In genomic region chr20:46353506-46354206, GRCh38 we compare ENCODE assay signal across 24 cellular contexts. TPM values are rescaled to one million over a fixed set of nuclear protein-coding genes. Genes with fewer than 3 reads are reported as not detected.
DNase-seq lines count a peak whose midpoint lies in the region; ATAC-seq and TF ChIP-seq lines count a peak whose summit lies in the region.
"Had no signal": no experiment of that assay in that cellular context is flagged by ENCODE, and none has a peak within 500 bp of the region (broad histone marks: within the 10 kb centered on the region; RNA-seq: fewer than 3 reads in every experiment).

No MANE protein-coding gene starts in this region.

- H3K9me3 ChIP-seq in CD4-positive, CD25-positive, alpha-beta regulatory T cell (ENCODE audit: control insufficient read depth in 2 of 2, low read length in 2 of 2): no peaks in the 10 kb centered on the region
- H3K9me3 ChIP-seq in naive thymus-derived CD4-positive, alpha-beta T cell (ENCODE audit: control insufficient read depth in 2 of 3, low read length in 3 of 3): no peaks in the 10 kb centered on the region
- H3K9me3 ChIP-seq: SJCRH30 had no signal

- ATAC-seq in CD4-positive, CD25-positive, alpha-beta regulatory T cell (ENCODE audit: low read depth in 2 of 2): no peak
- ATAC-seq in naive thymus-derived CD4-positive, alpha-beta T cell: no peak
- ATAC-seq: GM12878, HCT116, PC-3 had no signal

- no peaks in the 10 kb centered on the region for H3K9me3 Mint-ChIP-seq in CD4-positive, CD25-positive, alpha-beta regulatory T cell
- H3K9me3 Mint-ChIP-seq in brain (peaks cover 0 to 2% (median 0%) of the 10 kb centered on the region in 5 experiments), immature natural killer cell (no peaks in the 10 kb centered on the region)
- H3K9me3 Mint-ChIP-seq in naive thymus-derived CD4-positive, alpha-beta T cell: no peaks in the 10 kb centered on the region

- peaks cover 0 to 47% (median 18%) of the 10 kb centered on the region in 4 donors for H3K4me1 Mint-ChIP-seq in CD4-positive, CD25-positive, alpha-beta regulatory T cell
- H3K4me1 Mint-ChIP-seq in brain (peaks cover 74% of the 10 kb centered on the region), immature natural killer cell (peaks cover 26 to 38% of the 10 kb centered on the region in 2 donors)
- H3K4me1 Mint-ChIP-seq in naive thymus-derived CD4-positive, alpha-beta T cell: peaks cover 18 to 50% (median 40%) of the 10 kb centered on the region in 7 donors

- CTCF ChIA-PET in naive thymus-derived CD4-positive, alpha-beta T cell (lab: Charles Lee): no interaction called here

- peaks cover 18% of the 10 kb centered on the region for H3K4me1 ChIP-seq in CD4-positive, CD25-positive, alpha-beta regulatory T cell (ENCODE audit: control insufficient read depth, insufficient read depth, low read length, poor library complexity, severe bottlenecking)
- H3K4me1 ChIP-seq in naive thymus-derived CD4-positive, alpha-beta T cell (ENCODE audit: control insufficient read depth in 2 of 2, insufficient read depth in 2 of 2, low read length in 2 of 2): peaks cover 4 to 15% of the 10 kb centered on the region in 2 donors

- peaks cover 10% of the 10 kb centered on the region for H3K36me3 Mint-ChIP-seq in CD4-positive, CD25-positive, alpha-beta regulatory T cell
- H3K36me3 Mint-ChIP-seq in brain: peaks cover 10% of the 10 kb centered on the region
- peaks cover 4 to 26% (median 8%) of the 10 kb centered on the region in 5 donors for H3K36me3 Mint-ChIP-seq in naive thymus-derived CD4-positive, alpha-beta T cell
- peaks cover 3 to 15% (median 4%) of the 10 kb centered on the region in 3 donors for H3K36me3 Mint-ChIP-seq in immature natural killer cell

- H3K27ac Mint-ChIP-seq in CD4-positive, CD25-positive, alpha-beta regulatory T cell: peak overlapping the region in 2 of 3 donors; percentile 15 to 78
- H3K27ac Mint-ChIP-seq in brain (peak overlapping the region; percentile 59 to 99 (median 70)), immature natural killer cell (peak overlapping the region in 2 of 6 donors; percentile 22 to 46)
- peak overlapping the region in 6 of 9 donors; percentile 9 to 75 (median 50) for H3K27ac Mint-ChIP-seq in naive thymus-derived CD4-positive, alpha-beta T cell

- intact Hi-C loops in naive thymus-derived CD4-positive, alpha-beta T cell (cut with micrococcal nuclease): no loop called here

- no peak for TF ChIP-seq CTCF in brain (conservative IDR thresholded peaks at IDR 0.05)

- H3K27me3 ChIP-seq in CD4-positive, CD25-positive, alpha-beta regulatory T cell (ENCODE audit: control insufficient read depth, insufficient read depth, low read length): no peaks in the 10 kb centered on the region
- H3K27me3 ChIP-seq in naive thymus-derived CD4-positive, alpha-beta T cell (ENCODE audit: control insufficient read depth in 2 of 2, insufficient read depth in 2 of 2, low read length in 2 of 2): no peaks in the 10 kb centered on the region
- H3K27me3 ChIP-seq: SJCRH30 had no signal

- H3K36me3 ChIP-seq in CD4-positive, CD25-positive, alpha-beta regulatory T cell (ENCODE audit: control insufficient read depth, insufficient read depth, low read length): peaks cover 52% of the 10 kb centered on the region
- H3K36me3 ChIP-seq in naive thymus-derived CD4-positive, alpha-beta T cell (ENCODE audit: control insufficient read depth in 2 of 3, insufficient read depth in 3 of 3, low read length in 3 of 3): peaks cover 0 to 75% (median 4%) of the 10 kb centered on the region in 3 experiments
- H3K36me3 ChIP-seq: SJCRH30 had no signal

- H3K4me3 Mint-ChIP-seq in CD4-positive, CD25-positive, alpha-beta regulatory T cell: peak overlapping the region in 1 of 4 donors; percentile 61
- H3K4me3 Mint-ChIP-seq in brain: peak overlapping the region in 4 of 5 experiments; percentile 4 to 28 (median 8)
- H3K4me3 Mint-ChIP-seq in naive thymus-derived CD4-positive, alpha-beta T cell: no peak overlapping the region
- H3K4me3 Mint-ChIP-seq in immature natural killer cell: no peak overlapping the region

- no peak for DNase-seq in CD4-positive, CD25-positive, alpha-beta regulatory T cell
- DNase-seq in D341Med (ENCODE audit: low spot score) (peak; percentile 79), immature natural killer cell (no peak), germinal center (ENCODE audit: low spot score) (no peak), DMS53 (lab: John Stamatoyannopoulos, UW) (no peak), DMS79 treated with DMSO at 0.1 percent for 48 hours (lab: John Stamatoyannopoulos, UW) (no peak)
- DNase-seq in naive thymus-derived CD4-positive, alpha-beta T cell: no peak
- DNase-seq: C1 segment of cervical spinal cord, Calu3, DND-41, GDM1, KG1, NCI-H1436, NCI-H2029, NCI-H2171, NCI-H446, NCI-H748 treated with DMSO at 0.1 percent for 48 hours, PC-3, SJCRH30 had no signal

- POLR2A ChIA-PET in naive thymus-derived CD4-positive, alpha-beta T cell (lab: Charles Lee): interaction anchor here (1.1 to 1.3 kb wide), 4 partner anchors 8 to 12 kb away, joined by 3 to 6 read pairs (median 4); no protein-coding TSS in a partner anchor

- H3K27ac ChIP-seq in CD4-positive, CD25-positive, alpha-beta regulatory T cell (ENCODE audit: insufficient read depth, low read length, poor library complexity, severe bottlenecking): no peak overlapping the region
- no peak overlapping the region for H3K27ac ChIP-seq in naive thymus-derived CD4-positive, alpha-beta T cell (ENCODE audit: low read depth, low read length)
- H3K27ac ChIP-seq: RWPE1, SJCRH30 had no signal

- no peaks in the 10 kb centered on the region for H3K27me3 Mint-ChIP-seq in CD4-positive, CD25-positive, alpha-beta regulatory T cell
- H3K27me3 Mint-ChIP-seq in brain: peaks cover 5% of the 10 kb centered on the region
- H3K27me3 Mint-ChIP-seq in naive thymus-derived CD4-positive, alpha-beta T cell: no peaks in the 10 kb centered on the region
- peaks cover 2% of the 10 kb centered on the region in 3 donors for H3K27me3 Mint-ChIP-seq in immature natural killer cell (ENCODE audit: low read depth in 3 of 3)

- H3K4me3 ChIP-seq in CD4-positive, CD25-positive, alpha-beta regulatory T cell (ENCODE audit: low read depth, low read length): no peak overlapping the region
- no peak overlapping the region for H3K4me3 ChIP-seq in naive thymus-derived CD4-positive, alpha-beta T cell (ENCODE audit: low read length)
- H3K4me3 ChIP-seq: GM12878, SJCRH30 had no signal

RNA-seq across cellular contexts. Expression of gene CDH22, which starts 45.4 kb away (rescaled TPM):
- not detected for total RNA-seq in CD4-positive, CD25-positive, alpha-beta regulatory T cell
- not detected for polyA plus RNA-seq in CD4-positive, CD25-positive, alpha-beta regulatory T cell
- polyA plus RNA-seq in brain (ENCODE audit: insufficient read depth, low read depth, low replicate concordance): 5.6 TPM
- total RNA-seq in naive thymus-derived CD4-positive, alpha-beta T cell: not detected
- not detected for polyA plus RNA-seq in naive thymus-derived CD4-positive, alpha-beta T cell
- polyA plus RNA-seq in immature natural killer cell: not detected
- total RNA-seq: A673, Calu3, GM12878, PC-3 had no signal
- polyA plus RNA-seq: GM12878 had no signal

RNA-seq across cellular contexts. Expression of gene ELMO2, which starts 52.8 kb away (rescaled TPM):
- total RNA-seq in CD4-positive, CD25-positive, alpha-beta regulatory T cell: 84.9 TPM
- 10 to 100 TPM; 37.7 to 56.1 (median 43.5) TPM for polyA plus RNA-seq in CD4-positive, CD25-positive, alpha-beta regulatory T cell
- polyA plus RNA-seq in brain (ENCODE audit: insufficient read depth, low read depth, low replicate concordance): 63.0 TPM
- 100 to 1,000 TPM in 1 of 5 experiments, 10 to 100 TPM in 4; 50.8 to 104 (median 52.3) TPM for total RNA-seq in naive thymus-derived CD4-positive, alpha-beta T cell
- polyA plus RNA-seq in naive thymus-derived CD4-positive, alpha-beta T cell: 10 to 100 TPM; 35.6 to 67.4 TPM
- 100 to 1,000 TPM in 1 of 3 donors, 10 to 100 TPM in 2; 50.7 to 107 (median 98.7) TPM for polyA plus RNA-seq in immature natural killer cell

Comparison
In these comparisons a context has a peak if more than half of its experiments do, and no peak if none do; other contexts are left out.
1. H3K4me3 Mint-ChIP-seq: peak in brain (4 of 5); none in naive thymus-derived CD4-positive, alpha-beta T cell (0 of 10) and immature natural killer cell (0 of 5).